ENCODE assay signal across 13 cellular contexts in genomic region chr1:70143052-70143659, GRCh38.
DNase-seq lines count a peak whose midpoint lies in the region; ATAC-seq, FAIRE-seq and TF ChIP-seq lines count a peak whose summit lies in the region.
"Had no signal": no experiment of that assay in that cellular context is flagged by ENCODE, and none has a peak within 500 bp of the region (broad histone marks: within the 10 kb centered on the region; RNA-seq: fewer than 3 reads in every experiment).

No MANE protein-coding gene starts in this region.

- no TSS peak for BruUV-seq in MCF 10A (replicated peaks; lab: Mats Ljungman, UMichigan)

- H3K9me3 Mint-ChIP-seq in MCF 10A (ENCODE audit: unreplicated experiment) = no peaks in the 10 kb centered on the region
- H3K9me3 Mint-ChIP-seq: activated naive CD8-positive, alpha-beta T cell treated with anti-CD3 and anti-CD28 coated beads for 36 hours had no signal

- POLR2A ChIA-PET in MCF 10A (lab: Yijun Ruan, JAX) = no interaction called here

- ATAC-seq in HG03097 (IDR thresholded peaks at IDR 0.05; ENCODE audit: low FRiP score, unreplicated experiment) (no peak), left lung (no peak)

- H3K9me3 ChIP-seq in neural cell (ENCODE audit: low read length) (no peaks in the 10 kb centered on the region), left lung (no peaks in the 10 kb centered on the region)
- H3K9me3 ChIP-seq: neutrophil, suprapubic skin had no signal

- intact Hi-C loops in left lung (cut with DNase I) (no loop called here), MCF 10A (cut with micrococcal nuclease) (no loop called here)

- peaks cover 4% of the 10 kb centered on the region for H3K36me3 ChIP-seq in neural cell (ENCODE audit: insufficient read depth, low read length)
- peaks cover 0 to 30% of the 10 kb centered on the region in 2 donors for H3K36me3 ChIP-seq in left lung

- H4K20me1 ChIP-seq in neural cell (ENCODE audit: insufficient read depth) = no peaks in the 10 kb centered on the region

- H3K27ac ChIP-seq in neural cell (ENCODE audit: low read length) = no peak overlapping the region
- no peak overlapping the region for H3K27ac ChIP-seq in left lung
- H3K27ac ChIP-seq: neutrophil, suprapubic skin had no signal

- no peak for FAIRE-seq in D721Med (lab: Jason Lieb, UNC)
- FAIRE-seq: keratinocyte had no signal

- TF ChIP-seq RAD21 in neural cell (conservative IDR thresholded peaks at IDR 0.05) = peak; percentile 69

- no peak overlapping the region for H3K4me2 ChIP-seq in neural cell (ENCODE audit: low read length)

- H3K27ac Mint-ChIP-seq in MCF 10A (ENCODE audit: low read depth, unreplicated experiment) = no peak overlapping the region
- H3K27ac Mint-ChIP-seq: activated naive CD8-positive, alpha-beta T cell treated with anti-CD3 and anti-CD28 coated beads for 36 hours had no signal

- H3F3A ChIP-seq in neural cell (ENCODE audit: insufficient read depth, low read length, poor library complexity, severe bottlenecking) = peaks cover 5% of the 10 kb centered on the region

- TF ChIP-seq CTCF in D721Med (IDR thresholded peaks at IDR 0.05; ENCODE audit: insufficient read depth, missing control alignments) (peak; percentile 24), LNCAP (IDR thresholded peaks at IDR 0.05) (peak; percentile 63), neural cell (IDR thresholded peaks at IDR 0.05; ENCODE audit: poor library complexity, severe bottlenecking) (peak; percentile 63), left lung (IDR thresholded peaks at IDR 0.05) (no peak), MCF 10A (IDR thresholded peaks at IDR 0.05; ENCODE audit: unreplicated experiment) (no peak)

- peaks cover 6% of the 10 kb centered on the region for H3K36me3 Mint-ChIP-seq in MCF 10A (ENCODE audit: insufficient read depth, unreplicated experiment)

- H3K9me2 ChIP-seq in neural cell (ENCODE audit: insufficient read depth, low read length) = no peaks in the 10 kb centered on the region

- no peaks in the 10 kb centered on the region for H3K79me2 ChIP-seq in neural cell (replicated peaks; ENCODE audit: insufficient read depth, low read length)

- no peaks in the 10 kb centered on the region for H3K27me3 Mint-ChIP-seq in MCF 10A (ENCODE audit: insufficient read depth, unreplicated experiment)
- H3K27me3 Mint-ChIP-seq: activated naive CD8-positive, alpha-beta T cell treated with anti-CD3 and anti-CD28 coated beads for 36 hours had no signal

- H3K9ac ChIP-seq in neural cell (ENCODE audit: low read length) = no peak overlapping the region

- H3K4me3 Mint-ChIP-seq in MCF 10A (ENCODE audit: unreplicated experiment) = no peak overlapping the region
- H3K4me3 Mint-ChIP-seq: activated naive CD8-positive, alpha-beta T cell treated with anti-CD3 and anti-CD28 coated beads for 36 hours had no signal

- CTCF ChIA-PET in MCF 10A (lab: Yijun Ruan, JAX) = interaction anchor here (0.6 to 3.3 kb wide), 5 partner anchors 10 to 1793 kb away, joined by 3 to 27 read pairs (median 5); no protein-coding TSS in a partner anchor

- H3K4me3 ChIP-seq in neural cell (ENCODE audit: low read length) (no peak overlapping the region), left lung (no peak overlapping the region)
- H3K4me3 ChIP-seq: suprapubic skin had no signal

- no peaks in the 10 kb centered on the region for H3K27me3 ChIP-seq in neural cell (ENCODE audit: insufficient read depth, low read depth, low read length)
- no peaks in the 10 kb centered on the region for H3K27me3 ChIP-seq in left lung
- H3K27me3 ChIP-seq: neutrophil, suprapubic skin had no signal

- H2AFZ ChIP-seq in neural cell (ENCODE audit: low read depth, low read length) = no peak overlapping the region

- DNase-seq in D721Med (ENCODE audit: insufficient read length, low spot score) (no peak), astrocyte of the hippocampus (ENCODE audit: low read depth, low spot score) (peak; percentile 20), inferior parietal cortex (ENCODE audit: extremely low spot score) (no peak), left lung (no peak), MCF 10A (ENCODE audit: unreplicated experiment) (no peak)
- DNase-seq: activated naive CD8-positive, alpha-beta T cell treated with anti-CD3 and anti-CD28 coated beads for 36 hours; stimulated activated CD4-positive, alpha-beta T cell treated with anti-CD3 and anti-CD28 coated beads, Interleukin-4, amount 100 ng/mL, for 1 hour had no signal

- H3K4me1 Mint-ChIP-seq in MCF 10A (ENCODE audit: insufficient read depth, unreplicated experiment) = peaks cover 5% of the 10 kb centered on the region
- H3K4me1 Mint-ChIP-seq: activated naive CD8-positive, alpha-beta T cell treated with anti-CD3 and anti-CD28 coated beads for 36 hours had no signal

- TF ChIP-seq EP300 in neural cell (conservative IDR thresholded peaks at IDR 0.05; ENCODE audit: poor library complexity, severe bottlenecking) = no peak

- H3K4me1 ChIP-seq in left lung = no peaks in the 10 kb centered on the region

TF ChIP-seq in neural cell, 6 proteins besides CTCF, POLR2A, EP300 and RAD21:
- TF ChIP-seq TAF1 (IDR thresholded peaks at IDR 0.05; ENCODE audit: low read depth) = no peak
- peak; percentile 62 for TF ChIP-seq SMC3 (conservative IDR thresholded peaks at IDR 0.05; ENCODE audit: poor library complexity)

Comparison
In these comparisons a context has a peak if more than half of its experiments do, and no peak if none do; other contexts are left out.
1. CTCF ChIP-seq: peak in D721Med (single experiment), LNCAP (single experiment) and neural cell (single experiment); none in left lung (0 of 2) and MCF 10A (single experiment).